ENCODE assay signal across 1 cellular context in the genomic region with DNA sequence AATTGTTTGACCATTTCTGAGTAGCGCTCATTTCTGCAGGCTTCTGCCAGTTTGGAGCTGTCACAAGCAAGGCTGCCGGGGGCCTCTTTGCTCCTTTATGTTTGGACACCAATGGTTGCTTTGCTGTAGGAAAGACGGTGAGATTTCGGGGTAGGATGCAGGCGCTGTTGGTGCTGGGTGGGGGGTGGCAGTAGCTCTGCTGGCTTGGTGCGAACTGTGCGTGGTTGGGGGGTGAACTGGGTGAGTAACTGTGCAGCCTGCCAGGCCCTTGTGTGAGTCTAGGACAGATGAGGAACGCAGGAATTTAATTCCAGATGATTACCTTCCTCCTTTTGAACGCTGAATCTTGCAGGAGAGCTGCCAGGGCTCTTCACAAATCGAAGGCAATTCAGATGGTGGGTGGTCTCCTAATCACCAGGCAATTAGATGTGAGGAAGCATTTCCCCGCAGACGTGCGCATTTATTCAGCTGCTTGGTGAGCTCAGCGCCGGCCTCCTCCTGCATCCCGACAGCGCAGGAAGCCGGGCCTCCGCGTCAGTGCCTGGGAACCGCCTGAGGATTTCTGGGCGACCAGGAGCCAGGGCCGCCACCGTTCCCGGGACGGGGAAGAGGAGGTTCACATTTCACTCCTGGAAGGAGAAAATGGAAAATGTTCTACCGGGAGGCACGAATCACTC.
TF ChIP-seq lines count a peak whose summit lies in the region.

No MANE protein-coding gene starts in this region.

TF ChIP-seq in GM23338, 12 proteins besides CTCF, POLR2A, EP300 and RAD21 (continued from another document):
- TF ChIP-seq, protein P1, sequence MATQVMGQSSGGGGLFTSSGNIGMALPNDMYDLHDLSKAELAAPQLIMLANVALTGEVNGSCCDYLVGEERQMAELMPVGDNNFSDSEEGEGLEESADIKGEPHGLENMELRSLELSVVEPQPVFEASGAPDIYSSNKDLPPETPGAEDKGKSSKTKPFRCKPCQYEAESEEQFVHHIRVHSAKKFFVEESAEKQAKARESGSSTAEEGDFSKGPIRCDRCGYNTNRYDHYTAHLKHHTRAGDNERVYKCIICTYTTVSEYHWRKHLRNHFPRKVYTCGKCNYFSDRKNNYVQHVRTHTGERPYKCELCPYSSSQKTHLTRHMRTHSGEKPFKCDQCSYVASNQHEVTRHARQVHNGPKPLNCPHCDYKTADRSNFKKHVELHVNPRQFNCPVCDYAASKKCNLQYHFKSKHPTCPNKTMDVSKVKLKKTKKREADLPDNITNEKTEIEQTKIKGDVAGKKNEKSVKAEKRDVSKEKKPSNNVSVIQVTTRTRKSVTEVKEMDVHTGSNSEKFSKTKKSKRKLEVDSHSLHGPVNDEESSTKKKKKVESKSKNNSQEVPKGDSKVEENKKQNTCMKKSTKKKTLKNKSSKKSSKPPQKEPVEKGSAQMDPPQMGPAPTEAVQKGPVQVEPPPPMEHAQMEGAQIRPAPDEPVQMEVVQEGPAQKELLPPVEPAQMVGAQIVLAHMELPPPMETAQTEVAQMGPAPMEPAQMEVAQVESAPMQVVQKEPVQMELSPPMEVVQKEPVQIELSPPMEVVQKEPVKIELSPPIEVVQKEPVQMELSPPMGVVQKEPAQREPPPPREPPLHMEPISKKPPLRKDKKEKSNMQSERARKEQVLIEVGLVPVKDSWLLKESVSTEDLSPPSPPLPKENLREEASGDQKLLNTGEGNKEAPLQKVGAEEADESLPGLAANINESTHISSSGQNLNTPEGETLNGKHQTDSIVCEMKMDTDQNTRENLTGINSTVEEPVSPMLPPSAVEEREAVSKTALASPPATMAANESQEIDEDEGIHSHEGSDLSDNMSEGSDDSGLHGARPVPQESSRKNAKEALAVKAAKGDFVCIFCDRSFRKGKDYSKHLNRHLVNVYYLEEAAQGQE (IDR thresholded peaks at IDR 0.05; ENCODE audit: unreplicated experiment), result no peak
- TF ChIP-seq NANOG (IDR thresholded peaks at IDR 0.05; ENCODE audit: borderline replicate concordance) (no peak), CREB1 (CRISPR knock-in tag; IDR thresholded peaks at IDR 0.05; ENCODE audit: low read depth) (no peak), JUNB (IDR thresholded peaks at IDR 0.05; ENCODE audit: unreplicated experiment) (no peak), EZH2 (IDR thresholded peaks at IDR 0.05; ENCODE audit: low read depth, unreplicated experiment) (no peak)
